Comparison of ENCODE assay signal across 10 cellular contexts in genomic region chr19:5953034-5953589, GRCh38. TPM values are rescaled to one million over a fixed set of nuclear protein-coding genes. Genes with fewer than 3 reads are reported as not detected.
DNase-seq lines count a peak whose midpoint lies in the region; ATAC-seq and TF ChIP-seq lines count a peak whose summit lies in the region.
"Had no signal": no experiment of that assay in that cellular context is flagged by ENCODE, and none has a peak within 500 bp of the region (broad histone marks: within the 10 kb centered on the region; RNA-seq: fewer than 3 reads in every experiment).

No MANE protein-coding gene starts in this region.

- peak overlapping the region; percentile 63 to 73 for H4K8ac ChIP-seq in IMR-90 (ENCODE audit: low read depth in 2 of 2, low read length in 2 of 2)

- peak overlapping the region; percentile 95 for H3K4ac ChIP-seq in IMR-90 (ENCODE audit: low read depth, low read length)

- H3K4me1 Mint-ChIP-seq in CD14-positive monocyte (peaks cover 64% of the 10 kb centered on the region), naive B cell (peaks cover 52 to 85% (median 77%) of the 10 kb centered on the region in 3 donors)

- peak overlapping the region; percentile 67 for H2BK120ac ChIP-seq in IMR-90 (ENCODE audit: low read depth, low read length)

- H2BK5ac ChIP-seq in IMR-90 (ENCODE audit: low read depth, low read length, poor library complexity, severe bottlenecking) = peak overlapping the region; percentile 76

- POLR2A ChIA-PET in IMR-90 (lab: Charles Lee; ENCODE audit: unreplicated experiment) = no interaction called here

- H3K79me1 ChIP-seq in IMR-90 (ENCODE audit: low read depth in 1 of 2, low read length in 2 of 2) = peaks cover 38 to 99% of the 10 kb centered on the region in 2 experiments; a peak in 3 of 4 replicates

- H3K23ac ChIP-seq in IMR-90 (ENCODE audit: low read depth, low read length) = peak overlapping the region; percentile 96

- TF ChIP-seq CTCF in CD14-positive monocyte (IDR thresholded peaks at IDR 0.05) = no peak
- TF ChIP-seq CTCF in IMR-90 (conservative IDR thresholded peaks at IDR 0.05; ENCODE audit: low read depth, low read length) = no peak
- no peak for TF ChIP-seq CTCF in brain microvascular endothelial cell (IDR thresholded peaks at IDR 0.05; ENCODE audit: low read depth, low read length, missing control alignments)

- H3K27me3 Mint-ChIP-seq in CD14-positive monocyte (ENCODE audit: low read depth in 3 of 3) = peaks cover 0 to 5% (median 0%) of the 10 kb centered on the region in 3 donors
- no peaks in the 10 kb centered on the region for H3K27me3 Mint-ChIP-seq in naive B cell

- no TSS peak for BruUV-seq in IMR-90 (replicated peaks; lab: Mats Ljungman, UMichigan)

- peak overlapping the region; percentile 88 for H3K14ac ChIP-seq in IMR-90 (replicated peaks; ENCODE audit: low read depth, low read length)

- H2AFZ ChIP-seq in IMR-90 (replicated peaks; ENCODE audit: low read length, poor library complexity) = no peak overlapping the region

- no peak overlapping the region for H3K9ac ChIP-seq in IMR-90 (ENCODE audit: low read depth, low read length)

- in situ Hi-C loops in IMR-90 (cut with MboI; ENCODE audit: low sequenced_read_pairs) = no loop called here
- in situ Hi-C loops in brain microvascular endothelial cell (cut with HindIII; ENCODE audit: low pct_ligation_motif_present, low sequenced_read_pairs) = no loop called here

- intact Hi-C loops in CD14-positive monocyte (cut with micrococcal nuclease) = no loop called here
- intact Hi-C loops in IMR-90 (cut with micrococcal nuclease) = no loop called here

- no peaks in the 10 kb centered on the region for H3K9me3 ChIP-seq in IMR-90 (ENCODE audit: control insufficient read depth, insufficient read depth, low read length)

- H2AK9ac ChIP-seq in IMR-90 (replicated peaks; ENCODE audit: low read depth, low read length, poor library complexity) = no peak overlapping the region

- H4K20me1 ChIP-seq in IMR-90 (ENCODE audit: insufficient read depth, low read length) = peaks cover 78% of the 10 kb centered on the region

- WGBS in IMR-90 (ENCODE audit: extremely low coverage in 2 of 2, insufficient read length in 1 of 2), 2 experiments = 70% methylated on average over 2 of the region's 5 CpGs; no CpG with 5 or more reads in 1 of the 2 experiments

- H4K91ac ChIP-seq in IMR-90 (ENCODE audit: insufficient read depth, low read depth, low read length) = peak overlapping the region; percentile 72

- H3K9me3 Mint-ChIP-seq in CD14-positive monocyte (no peaks in the 10 kb centered on the region), naive B cell (no peaks in the 10 kb centered on the region)

- peak overlapping the region; percentile 91 for H3K18ac ChIP-seq in IMR-90 (ENCODE audit: low read depth, low read length)

- peak overlapping the region; percentile 95 for H2AK5ac ChIP-seq in IMR-90 (ENCODE audit: low read depth, low read length)

- DNase-seq in CD14-positive monocyte (ENCODE audit: low spot score) (no peak), IMR-90 (peak; percentile 58), brain microvascular endothelial cell (no peak), naive B cell (no peak), NCI-H1694 treated with DMSO at 0.1 percent for 48 hours (lab: John Stamatoyannopoulos, UW) (no peak), HUDEP-2 (lab: John Stamatoyannopoulos, UW; ENCODE audit: unreplicated experiment in 76 of 76) (no peak), cerebellar nuclear complex (lab: John Stamatoyannopoulos, UW) (no peak), T-helper 9 cell (no peak)
- DNase-seq: DMS79, midbrain had no signal

- CTCF ChIA-PET in IMR-90 (lab: Yijun Ruan, JAX) = no interaction called here

- H3K4me3 ChIP-seq in IMR-90 (ENCODE audit: insufficient read depth, low read depth, low read length) = no peak overlapping the region
- no peak overlapping the region for H3K4me3 ChIP-seq in brain microvascular endothelial cell (ENCODE audit: low read depth, low read length)

- peaks cover 54% of the 10 kb centered on the region for H3K4me1 ChIP-seq in IMR-90 (ENCODE audit: control insufficient read depth, insufficient read depth, low read length)

- H3K9me1 ChIP-seq in IMR-90 (ENCODE audit: insufficient read depth, low read length) = peaks cover 44% of the 10 kb centered on the region

- no peak for TF ChIP-seq RAD21 in IMR-90 (IDR thresholded peaks at IDR 0.05; ENCODE audit: low read length)

- H2BK15ac ChIP-seq in IMR-90 (ENCODE audit: low read depth, low read length) = peak overlapping the region; percentile 84; the same call in 2 of the 3 replicates

- H3K27ac ChIP-seq in IMR-90 (ENCODE audit: insufficient read depth, low read length) = peak overlapping the region; percentile 67; the same call in 1 of the 2 replicates
- H3K27ac ChIP-seq in brain microvascular endothelial cell = peak overlapping the region; percentile 69

- H3K4me3 Mint-ChIP-seq in CD14-positive monocyte = peak overlapping the region; percentile 58 to 63
- peak overlapping the region in 7 of 8 donors; percentile 11 to 79 (median 33) for H3K4me3 Mint-ChIP-seq in naive B cell

- H3K36me3 ChIP-seq in IMR-90 (ENCODE audit: control insufficient read depth, insufficient read depth, low read length) (peaks cover 15% of the 10 kb centered on the region), brain microvascular endothelial cell (replicated peaks) (peaks cover 4% of the 10 kb centered on the region)

- peak overlapping the region; percentile 92 for H2BK20ac ChIP-seq in IMR-90 (ENCODE audit: low read depth, low read length)

- peak overlapping the region; percentile 57 to 91 (median 88) for H3K27ac Mint-ChIP-seq in CD14-positive monocyte
- H3K27ac Mint-ChIP-seq in naive B cell = peak overlapping the region in 1 of 6 donors; percentile 53

- no peak for ATAC-seq in IMR-90 (ENCODE audit: low read depth)
- no peak for ATAC-seq in naive B cell (ENCODE audit: low read depth in 2 of 2)

- peak overlapping the region; percentile 26; the same call in 1 of the 2 replicates for H3K56ac ChIP-seq in IMR-90 (ENCODE audit: extremely low read depth, insufficient read depth, low read length)

- no peaks in the 10 kb centered on the region for H3K27me3 ChIP-seq in IMR-90 (ENCODE audit: control insufficient read depth, insufficient read depth, low read length)
- no peaks in the 10 kb centered on the region for H3K27me3 ChIP-seq in brain microvascular endothelial cell (replicated peaks)

- H3K36me3 Mint-ChIP-seq in CD14-positive monocyte (peaks cover 29 to 30% of the 10 kb centered on the region in 2 donors), naive B cell (peaks cover 0 to 6% of the 10 kb centered on the region in 2 donors)

- H3K4me2 ChIP-seq in IMR-90 (ENCODE audit: low read depth, low read length) = peak overlapping the region; percentile 34; the same call in 1 of the 2 replicates

- dilution Hi-C loops in IMR-90 (cut with HindIII; ENCODE audit: low sequenced_read_pairs, unreplicated experiment) = no loop called here

- H4K5ac ChIP-seq in IMR-90 (ENCODE audit: low read depth, low read length) = peak overlapping the region; percentile 86; the same call in 1 of the 2 replicates

- TF ChIP-seq POLR2A in IMR-90 (IDR thresholded peaks at IDR 0.05; ENCODE audit: low read depth, low read length) = no peak

TF ChIP-seq in IMR-90, 13 proteins besides CTCF, POLR2A, EP300 and RAD21:
- TF ChIP-seq CEBPB (IDR thresholded peaks at IDR 0.05; ENCODE audit: low read depth, low read length) (peak; percentile 69), MXI1 (IDR thresholded peaks at IDR 0.05; ENCODE audit: borderline replicate concordance, low read depth, low read length) (no peak), RFX5 (IDR thresholded peaks at IDR 0.05; ENCODE audit: low read depth, low read length) (no peak), MAZ (IDR thresholded peaks at IDR 0.05; ENCODE audit: borderline replicate concordance, low read depth, low read length) (no peak), USF2 (IDR thresholded peaks at IDR 0.05; ENCODE audit: low read depth, low read length) (no peak), BHLHE40 (IDR thresholded peaks at IDR 0.05; ENCODE audit: low read depth, low read length) (no peak)

RNA-seq across cellular contexts. Expression of gene RANBP3, which starts 24.8 kb away (rescaled TPM):
- polyA plus RNA-seq in CD14-positive monocyte (1 to 10 TPM; 4.5 to 8.1 TPM), IMR-90 (2012; rRNA removed) (111 and 165 TPM in 2 replicates), naive B cell (ENCODE audit: low read depth in 6 of 6) (10 to 100 TPM in 1 of 6 donors, 1 to 10 TPM in 5; 2.8 to 10.7 (median 7.4) TPM)
- 42.5 and 46.7 TPM in 2 replicates for total RNA-seq in IMR-90 (2012; rRNA removed)
- 75.6 and 136 TPM in 2 replicates for polyA plus RNA-seq in IMR-90 (2012; cell fraction: cytosol; rRNA removed)
- polyA plus RNA-seq in IMR-90 (2012; cell fraction: nucleus; rRNA removed; ENCODE audit: low replicate concordance) = 170 and 215 TPM in 2 replicates

RNA-seq across cellular contexts. Expression of gene CAPS, which starts 39.1 kb away (rescaled TPM):
- polyA plus RNA-seq in CD14-positive monocyte = under 1 TPM; 0.34 to 0.72 TPM
- 0.54 and 1.4 TPM in 2 replicates for total RNA-seq in IMR-90 (2012; rRNA removed)
- polyA plus RNA-seq in IMR-90 (2012; rRNA removed) = 4.9 and 5.6 TPM in 2 replicates
- 2.2 and 2.4 TPM in 2 replicates for polyA plus RNA-seq in IMR-90 (2012; cell fraction: cytosol; rRNA removed)
- 34.4 and 78.7 TPM in 2 replicates for polyA plus RNA-seq in IMR-90 (2012; cell fraction: nucleus; rRNA removed; ENCODE audit: low replicate concordance)
- polyA plus RNA-seq in naive B cell (ENCODE audit: low read depth in 6 of 6) = 1 to 10 TPM in 5 of 6 donors, not detected in 1; 1.1 to 4.4 (median 2.0) TPM

RNA-seq across cellular contexts. Expression of gene VMAC, which starts 48.4 kb away (rescaled TPM):
- 1 to 10 TPM; 3.1 to 4.3 TPM for polyA plus RNA-seq in CD14-positive monocyte
- 1.4 and 1.7 TPM in 2 replicates for total RNA-seq in IMR-90 (2012; rRNA removed)
- polyA plus RNA-seq in IMR-90 (2012; rRNA removed) = 3.1 TPM in 2 replicates
- 2.2 and 3.0 TPM in 2 replicates for polyA plus RNA-seq in IMR-90 (2012; cell fraction: cytosol; rRNA removed)
- 27.6 and 28.8 TPM in 2 replicates for polyA plus RNA-seq in IMR-90 (2012; cell fraction: nucleus; rRNA removed; ENCODE audit: low replicate concordance)
- 1 to 10 TPM; 5.1 to 6.8 (median 5.9) TPM for polyA plus RNA-seq in naive B cell (ENCODE audit: low read depth in 6 of 6)

RNA-seq across cellular contexts. Expression of gene NDUFA11, which starts 49.5 kb away (rescaled TPM):
- 100 to 1,000 TPM; 396 to 552 TPM for polyA plus RNA-seq in CD14-positive monocyte
- total RNA-seq in IMR-90 (2012; rRNA removed) = 297 and 375 TPM in 2 replicates
- 1,140 and 1,276 TPM in 2 replicates for polyA plus RNA-seq in IMR-90 (2012; rRNA removed)
- polyA plus RNA-seq in IMR-90 (2012; cell fraction: cytosol; rRNA removed) = 644 and 1,099 TPM in 2 replicates
- 285 and 599 TPM in 2 replicates for polyA plus RNA-seq in IMR-90 (2012; cell fraction: nucleus; rRNA removed; ENCODE audit: low replicate concordance)
- polyA plus RNA-seq in naive B cell (ENCODE audit: low read depth in 6 of 6) = 100 to 1,000 TPM; 288 to 317 (median 302) TPM

Comparison
In these comparisons a context has a peak if more than half of its experiments do, and no peak if none do; other contexts are left out.
1. RNA of gene RANBP3, which starts 24.8 kb away (polyA plus RNA-seq): 75.6 to 215 TPM in IMR-90; 2.8 to 10.7 TPM in naive B cell and 4.5 to 8.1 TPM in CD14-positive monocyte; every median in the first group is over 4 times any median in the second.